22 cellular contexts compared by ENCODE assay signal in the genomic region with DNA sequence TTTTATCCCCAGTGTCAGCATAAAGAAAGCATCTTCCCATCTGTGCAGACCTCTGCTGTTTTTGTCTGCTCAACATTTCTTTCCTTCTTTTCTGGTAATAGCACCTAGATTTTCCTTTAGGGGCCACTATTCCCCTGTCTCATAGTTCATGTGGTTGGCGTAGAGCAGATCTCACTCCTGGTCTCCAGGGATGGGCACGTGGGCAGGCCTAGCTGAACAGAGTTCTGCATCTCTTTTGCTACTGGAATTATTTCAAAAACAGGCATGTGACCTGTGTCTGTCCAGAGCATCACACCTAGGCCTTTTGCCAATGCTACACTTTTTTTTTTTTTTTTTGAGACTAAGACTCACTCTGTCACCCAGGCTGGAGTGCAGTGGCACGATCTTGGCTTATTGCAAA. TPM values are rescaled to one million over a fixed set of nuclear protein-coding genes. Genes with fewer than 3 reads are reported as not detected.
"Had no signal": no experiment of that assay in that cellular context is flagged by ENCODE, and none has a peak within 500 bp of the region (broad histone marks: within the 10 kb centered on the region; RNA-seq: fewer than 3 reads in every experiment).

No MANE protein-coding gene starts in this region.

- DNase-seq: activated CD4-positive, alpha-beta T cell treated with anti-CD3 and anti-CD28 coated beads, Interleukin-2, amount 10 ng/mL, durations not matched to agents 7 days and 5 days; activated CD8-positive, alpha-beta T cell treated with anti-CD3 and anti-CD28 coated beads, Interleukin-2, amount 10 ng/mL, durations not matched to agents 7 days and 5 days; activated gamma-delta T cell treated with Interleukin-2 at 50 U/mL for 16 hours; cerebellar nuclear complex; heart left ventricle; left colon; lower lobe of right lung; naive B cell; stimulated activated CD4-positive, alpha-beta T cell treated with anti-CD3 and anti-CD28 coated beads, Interleukin-12 subunit alpha, Interleukin-12 subunit beta, amount 100 ng/mL, for 4 hours; stimulated activated naive CD8-positive, alpha-beta T cell treated with anti-CD3 and anti-CD28 coated beads, Interleukin-15, amount 100 ng/mL, for 72 hours; transverse colon had no signal

- ATAC-seq: activated CD4-positive, CD25-positive, alpha-beta regulatory T cell treated with anti-CD3 and anti-CD28 coated beads, Interleukin-2, amount 50 U/mL, for 24 hours; activated CD8-positive, alpha-beta T cell treated with anti-CD3 and anti-CD28 coated beads, Interleukin-2, amount 10 ng/mL, durations not matched to agents 7 days and 5 days; left colon; lower lobe of right lung; stimulated activated naive CD8-positive, alpha-beta T cell treated with anti-CD3 and anti-CD28 coated beads, Interleukin-15, amount 100 ng/mL, for 72 hours had no signal

- H3K27me3 Mint-ChIP-seq: activated naive CD4-positive, alpha-beta T cell treated with anti-CD3 and anti-CD28 coated beads, Interleukin-2, amount 50 U/mL, for 24 hours; progenitor cell of endocrine pancreas had no signal

- H3K27me3 ChIP-seq: esophagus muscularis mucosa, heart left ventricle, transverse colon had no signal

- H3K9me3 ChIP-seq: esophagus muscularis mucosa, heart left ventricle, lower lobe of right lung, transverse colon had no signal

- H3K27ac Mint-ChIP-seq: activated CD4-positive, alpha-beta T cell treated with anti-CD3 and anti-CD28 coated beads, Interleukin-2, amount 10 ng/mL, durations not matched to agents 7 days and 5 days; activated CD8-positive, alpha-beta T cell treated with anti-CD3 and anti-CD28 coated beads, Interleukin-2, amount 10 ng/mL, durations not matched to agents 7 days and 5 days; activated naive CD4-positive, alpha-beta T cell treated with anti-CD3 and anti-CD28 coated beads, Interleukin-2, amount 50 U/mL, for 24 hours; activated T-helper 1 cell treated with anti-CD3 and anti-CD28 coated beads, Interleukin-12 subunit alpha, Interleukin-12 subunit beta, Interleukin-2, Interleukin-4 antibody, amounts not matched to agents 30 ng/mL and 10 ng/mL and 1 ng/mL, durations not matched to agents 14 hours and 24 hours and 36 hours; naive B cell; progenitor cell of endocrine pancreas; stimulated activated naive CD8-positive, alpha-beta T cell treated with anti-CD3 and anti-CD28 coated beads, Interleukin-15, amount 100 ng/mL, for 72 hours had no signal

- FAIRE-seq: astrocyte, islet of Langerhans, urothelium cell line had no signal

- H3K36me3 ChIP-seq: esophagus muscularis mucosa, heart left ventricle, lower lobe of right lung, transverse colon had no signal

- H3K9me3 Mint-ChIP-seq: activated CD4-positive, alpha-beta T cell treated with anti-CD3 and anti-CD28 coated beads, Interleukin-2, amount 10 ng/mL, durations not matched to agents 7 days and 5 days; activated naive CD4-positive, alpha-beta T cell treated with anti-CD3 and anti-CD28 coated beads, Interleukin-2, amount 50 U/mL, for 24 hours; activated T-helper 1 cell treated with anti-CD3 and anti-CD28 coated beads, Interleukin-12 subunit alpha, Interleukin-12 subunit beta, Interleukin-2, Interleukin-4 antibody, amounts not matched to agents 30 ng/mL and 10 ng/mL and 1 ng/mL, durations not matched to agents 14 hours and 24 hours and 36 hours; naive B cell; stimulated activated naive CD8-positive, alpha-beta T cell treated with anti-CD3 and anti-CD28 coated beads, Interleukin-15, amount 100 ng/mL, for 72 hours had no signal

- H3K4me1 Mint-ChIP-seq: naive B cell had no signal

- H3K4me3 ChIP-seq: coronary artery, esophagus muscularis mucosa, heart left ventricle, lower lobe of right lung, transverse colon had no signal

- H3K4me3 Mint-ChIP-seq: activated CD4-positive, alpha-beta T cell treated with anti-CD3 and anti-CD28 coated beads, Interleukin-2, amount 10 ng/mL, durations not matched to agents 7 days and 5 days; activated CD8-positive, alpha-beta T cell treated with anti-CD3 and anti-CD28 coated beads, Interleukin-2, amount 10 ng/mL, durations not matched to agents 7 days and 5 days; activated naive CD4-positive, alpha-beta T cell treated with anti-CD3 and anti-CD28 coated beads, Interleukin-2, amount 50 U/mL, for 24 hours; activated T-helper 1 cell treated with anti-CD3 and anti-CD28 coated beads, Interleukin-12 subunit alpha, Interleukin-12 subunit beta, Interleukin-2, Interleukin-4 antibody, amounts not matched to agents 30 ng/mL and 10 ng/mL and 1 ng/mL, durations not matched to agents 14 hours and 24 hours and 36 hours; naive B cell; stimulated activated naive CD8-positive, alpha-beta T cell treated with anti-CD3 and anti-CD28 coated beads, Interleukin-15, amount 100 ng/mL, for 72 hours had no signal

- H3K27ac ChIP-seq: heart left ventricle, lower lobe of right lung, transverse colon had no signal

- H3K4me1 ChIP-seq: lower lobe of right lung had no signal

- H3K36me3 Mint-ChIP-seq: activated naive CD4-positive, alpha-beta T cell treated with anti-CD3 and anti-CD28 coated beads, Interleukin-2, amount 50 U/mL, for 24 hours; naive B cell had no signal

RNA-seq across cellular contexts. Expression of a gene that starts 17.7 kb away (rescaled TPM):
- total RNA-seq: astrocyte, osteocyte, progenitor cell of endocrine pancreas had no signal

RNA-seq across cellular contexts. Expression of a gene that starts 51.3 kb away (rescaled TPM):
- total RNA-seq: astrocyte, osteocyte, progenitor cell of endocrine pancreas, skeletal muscle tissue had no signal
